ENCODE assay signal across 24 cellular contexts in genomic region chr16:56120447-56121155, GRCh38.
"Had no signal": no experiment of that assay in that cellular context is flagged by ENCODE, and none has a peak within 500 bp of the region (broad histone marks: within the 10 kb centered on the region; RNA-seq: fewer than 3 reads in every experiment).

No MANE protein-coding gene starts in this region.

- H3K27ac Mint-ChIP-seq: activated CD4-positive, alpha-beta T cell treated with anti-CD3 and anti-CD28 coated beads for 36 hours; activated naive CD4-positive, alpha-beta T cell treated with anti-CD3 and anti-CD28 coated beads for 36 hours; activated naive CD8-positive, alpha-beta T cell treated with anti-CD3 and anti-CD28 coated beads, Interleukin-2, amount 10 ng/mL, durations not matched to agents 7 days and 5 days; activated T-cell treated with anti-CD3 and anti-CD28 coated beads, Interleukin-2, amount 50 U/mL, for 72 hours; immature natural killer cell; naive thymus-derived CD4-positive, alpha-beta T cell; T-helper 2 cell treated with Interferon-gamma antibody and Interleukin-4, amounts not matched to agents 5 μg/mL and 100 μg/mL, for 36 hours had no signal

- H3K9me3 Mint-ChIP-seq: activated naive CD4-positive, alpha-beta T cell treated with anti-CD3 and anti-CD28 coated beads for 36 hours; activated naive CD8-positive, alpha-beta T cell treated with anti-CD3 and anti-CD28 coated beads, Interleukin-2, amount 10 ng/mL, durations not matched to agents 7 days and 5 days; activated T-cell treated with anti-CD3 and anti-CD28 coated beads, Interleukin-2, amount 50 U/mL, for 72 hours; central memory CD8-positive, alpha-beta T cell; T-helper 2 cell treated with Interferon-gamma antibody and Interleukin-4, amounts not matched to agents 5 μg/mL and 100 μg/mL, for 36 hours had no signal

- H3K4me1 Mint-ChIP-seq: activated CD4-positive, alpha-beta T cell treated with anti-CD3 and anti-CD28 coated beads for 36 hours; activated naive CD8-positive, alpha-beta T cell treated with anti-CD3 and anti-CD28 coated beads, Interleukin-2, amount 10 ng/mL, durations not matched to agents 7 days and 5 days had no signal

- H2AFZ ChIP-seq: hepatocyte had no signal

- H3K4me3 ChIP-seq: breast epithelium, hepatocyte, lung, sigmoid colon, smooth muscle cell, upper lobe of left lung had no signal

- H3K27me3 ChIP-seq: breast epithelium, sigmoid colon, upper lobe of left lung had no signal

- H3K79me2 ChIP-seq: hepatocyte had no signal

- H3K36me3 ChIP-seq: breast epithelium, sigmoid colon, upper lobe of left lung had no signal

- H3K4me2 ChIP-seq: hepatocyte, smooth muscle cell had no signal

- H3K9me3 ChIP-seq: breast epithelium, sigmoid colon, upper lobe of left lung had no signal

- ATAC-seq: activated CD4-positive, alpha-beta T cell treated with anti-CD3 and anti-CD28 coated beads for 36 hours; activated T-cell treated with anti-CD3 and anti-CD28 coated beads, Interleukin-2, amount 50 U/mL, for 72 hours; esophagus mucosa; left lobe of liver; naive thymus-derived CD4-positive, alpha-beta T cell had no signal

- H3K4me3 Mint-ChIP-seq: activated CD4-positive, alpha-beta T cell treated with anti-CD3 and anti-CD28 coated beads for 36 hours; activated naive CD4-positive, alpha-beta T cell treated with anti-CD3 and anti-CD28 coated beads for 36 hours; activated naive CD8-positive, alpha-beta T cell treated with anti-CD3 and anti-CD28 coated beads, Interleukin-2, amount 10 ng/mL, durations not matched to agents 7 days and 5 days; activated T-cell treated with anti-CD3 and anti-CD28 coated beads, Interleukin-2, amount 50 U/mL, for 72 hours; central memory CD8-positive, alpha-beta T cell; naive thymus-derived CD4-positive, alpha-beta T cell; T-helper 2 cell treated with Interferon-gamma antibody and Interleukin-4, amounts not matched to agents 5 μg/mL and 100 μg/mL, for 36 hours had no signal

- H3K36me3 Mint-ChIP-seq: activated naive CD8-positive, alpha-beta T cell treated with anti-CD3 and anti-CD28 coated beads, Interleukin-2, amount 10 ng/mL, durations not matched to agents 7 days and 5 days; immature natural killer cell; naive thymus-derived CD4-positive, alpha-beta T cell had no signal

- H3K27ac ChIP-seq: breast epithelium, hepatocyte, sigmoid colon, upper lobe of left lung had no signal

- H3K4me1 ChIP-seq: breast epithelium, sigmoid colon, upper lobe of left lung had no signal

- DNase-seq: activated CD4-positive, alpha-beta T cell treated with anti-CD3 and anti-CD28 coated beads for 36 hours; activated CD4-positive, alpha-beta T cell treated with anti-CD3 and anti-CD28 coated beads, Interleukin-2, amount 50 U/mL, for 48 hours; activated effector memory CD4-positive, alpha-beta T cell treated with Interleukin-2 at 50 U/mL for 16 hours; activated naive CD4-positive, alpha-beta T cell treated with anti-CD3 and anti-CD28 coated beads for 36 hours; activated naive CD8-positive, alpha-beta T cell treated with anti-CD3 and anti-CD28 coated beads, Interleukin-2, amount 10 ng/mL, durations not matched to agents 7 days and 5 days; activated T-cell treated with anti-CD3 and anti-CD28 coated beads, Interleukin-2, amount 50 U/mL, for 72 hours; amniotic stem cell; effector memory CD4-positive, alpha-beta T cell; foreskin melanocyte; glutamatergic neuron; naive thymus-derived CD4-positive, alpha-beta T cell; sigmoid colon; stimulated activated CD4-positive, alpha-beta T cell treated with anti-CD3 and anti-CD28 coated beads, Interleukin-15, amount 100 ng/mL, for 24 hours; stimulated activated naive CD4-positive, alpha-beta T cell treated with Interleukin-2 at 50 U/mL for 16 hours; upper lobe of left lung had no signal
